In the genomic region with DNA sequence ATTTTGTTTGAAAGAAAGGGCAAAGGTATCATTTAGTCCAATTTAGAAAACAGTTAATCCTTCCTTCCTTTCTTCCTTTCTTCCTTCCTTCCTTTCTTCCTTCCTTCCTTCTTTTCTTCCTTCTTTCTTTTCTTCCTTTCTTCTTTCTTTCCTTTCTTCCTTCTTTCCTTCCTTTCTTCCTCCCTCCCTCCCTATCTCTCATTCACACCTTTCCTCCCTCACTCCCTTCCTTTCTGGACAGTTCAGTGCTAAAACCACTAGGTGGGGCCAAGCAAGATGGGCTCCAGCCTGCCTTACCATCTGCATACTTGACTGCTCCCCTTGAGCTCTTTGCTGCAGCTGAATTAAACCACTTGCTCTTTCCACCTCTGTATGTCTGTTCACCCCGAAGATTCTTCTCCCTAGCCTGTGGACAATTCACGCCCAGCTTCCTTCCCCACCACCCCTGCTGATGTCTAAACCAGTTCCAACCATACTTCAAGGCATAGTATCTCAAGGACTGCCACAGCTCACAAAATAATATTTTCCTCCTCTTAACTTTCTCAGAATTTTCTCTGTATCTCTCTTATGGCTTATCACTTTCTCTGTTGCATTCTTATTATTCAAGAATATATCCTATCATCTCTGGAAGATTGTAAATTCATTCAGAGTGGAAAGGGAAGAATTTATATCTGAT, we compare ENCODE assay signal across 8 cellular contexts.
DNase-seq lines count a peak whose midpoint lies in the region; ATAC-seq and TF ChIP-seq lines count a peak whose summit lies in the region.

No MANE protein-coding gene starts in this region.

- WGBS in thyroid gland, 2 donors: 36 to 37% methylated on average over 2 of the region's 2 CpGs

- H3K27ac ChIP-seq in DOHH2 (ENCODE audit: low read depth, low read length): no peak overlapping the region
- no peak overlapping the region for H3K27ac ChIP-seq in foreskin keratinocyte
- H3K27ac ChIP-seq in thyroid gland: no peak overlapping the region

- no peaks in the 10 kb centered on the region for H4K20me1 ChIP-seq in DOHH2 (ENCODE audit: control insufficient read depth, insufficient read depth, low read depth, low read length)

- H3K36me3 ChIP-seq in DOHH2 (ENCODE audit: control insufficient read depth, low read length): no peaks in the 10 kb centered on the region
- no peaks in the 10 kb centered on the region for H3K36me3 ChIP-seq in NT2/D1 (ENCODE audit: insufficient read depth, insufficient read length, low read length)
- H3K36me3 ChIP-seq in thyroid gland: no peaks in the 10 kb centered on the region

- no peaks in the 10 kb centered on the region for H3F3A ChIP-seq in DOHH2 (ENCODE audit: control insufficient read depth, insufficient read depth)

- H3K9ac ChIP-seq in NT2/D1 (ENCODE audit: insufficient read length, low read depth): no peak overlapping the region

- no peaks in the 10 kb centered on the region for H3K79me2 ChIP-seq in DOHH2 (ENCODE audit: control insufficient read depth, low read length)

- H3K4me1 ChIP-seq in DOHH2 (ENCODE audit: control insufficient read depth, low read length) (no peaks in the 10 kb centered on the region), NT2/D1 (ENCODE audit: insufficient read depth, insufficient read length) (no peaks in the 10 kb centered on the region), foreskin keratinocyte (no peaks in the 10 kb centered on the region), thyroid gland (no peaks in the 10 kb centered on the region)

- H3K4me3 ChIP-seq in DOHH2 (ENCODE audit: low read length) (no peak overlapping the region), NT2/D1 (ENCODE audit: insufficient read length, low read depth) (no peak overlapping the region), thyroid gland (replicated peaks in 1 of 3) (no peak overlapping the region)

- intact Hi-C loops in thyroid gland (cut with DNase I): no loop called here

- ATAC-seq in GM21515 (IDR thresholded peaks at IDR 0.05; ENCODE audit: unreplicated experiment) (peak; percentile 59), foreskin keratinocyte (peak; percentile 80), GM19324 (IDR thresholded peaks at IDR 0.05; ENCODE audit: low FRiP score, unreplicated experiment) (no peak)

- H3K9me3 ChIP-seq in DOHH2 (ENCODE audit: control insufficient read depth, insufficient read depth, low read length) (no peaks in the 10 kb centered on the region), NT2/D1 (ENCODE audit: insufficient read depth, low read length) (no peaks in the 10 kb centered on the region), thyroid gland (no peaks in the 10 kb centered on the region)

- H3K27me3 ChIP-seq in DOHH2 (ENCODE audit: control insufficient read depth, low read length): no peaks in the 10 kb centered on the region
- H3K27me3 ChIP-seq in NT2/D1 (ENCODE audit: insufficient read depth, insufficient read length): no peaks in the 10 kb centered on the region
- H3K27me3 ChIP-seq in foreskin keratinocyte: peaks cover 3% of the 10 kb centered on the region
- H3K27me3 ChIP-seq in thyroid gland: no peaks in the 10 kb centered on the region

- H3K9me2 ChIP-seq in DOHH2 (replicated peaks; ENCODE audit: control insufficient read depth, low read length): no peaks in the 10 kb centered on the region

- H3K4me2 ChIP-seq in DOHH2 (ENCODE audit: low read length): no peak overlapping the region

- TF ChIP-seq POLR2A in thyroid gland (IDR thresholded peaks at IDR 0.05): no peak

- peak; percentile 68 for TF ChIP-seq CTCF in DOHH2 (IDR thresholded peaks at IDR 0.05; ENCODE audit: low read depth, low read length, poor library complexity, severe bottlenecking)
- TF ChIP-seq CTCF in foreskin keratinocyte (conservative IDR thresholded peaks at IDR 0.05): peak; percentile 58
- TF ChIP-seq CTCF in thyroid gland (IDR thresholded peaks at IDR 0.05): peak in 1 of 6 experiments; percentile 32

- DNase-seq in NT2/D1 (ENCODE audit: low read depth, low spot score) (peak; percentile 35), foreskin keratinocyte (peak in 1 of 2 donors; percentile 5), midbrain (lab: John Stamatoyannopoulos, UW) (no peak), T-helper 9 cell (no peak), thyroid gland (no peak)
